18 cellular contexts compared by ENCODE assay signal in genomic region chr1:111225091-111225490, GRCh38. TPM values are rescaled to one million over a fixed set of nuclear protein-coding genes. Genes with fewer than 3 reads are reported as not detected.
DNase-seq lines count a peak whose midpoint lies in the region; ATAC-seq and TF ChIP-seq lines count a peak whose summit lies in the region.
"Had no signal": no experiment of that assay in that cellular context is flagged by ENCODE, and none has a peak within 500 bp of the region (broad histone marks: within the 10 kb centered on the region; RNA-seq: fewer than 3 reads in every experiment).

No MANE protein-coding gene starts in this region.

- no peak for DNase-seq in CD4-positive, CD25-positive, alpha-beta regulatory T cell
- DNase-seq in CD8-positive, alpha-beta memory T cell = no peak
- DNase-seq in activated CD8-positive, alpha-beta T cell treated with anti-CD3 and anti-CD28 coated beads for 36 hours = no peak
- DNase-seq in mesenchymal stem cell (no peak), GM03348 (ENCODE audit: low spot score) (no peak), neuronal stem cell (ENCODE audit: low spot score) (no peak)
- DNase-seq: activated CD4-positive, CD25-positive, alpha-beta regulatory T cell treated with anti-CD3 and anti-CD28 coated beads, Interleukin-2, amount 50 U/mL, for 72 hours; aorta; NCI-H2029 treated with DMSO at 0.1 percent for 48 hours; NCI-H526; posterior cingulate gyrus; stimulated activated CD4-positive, alpha-beta T cell treated with anti-CD3 and anti-CD28 coated beads, Interleukin-2, amount 100 ng/mL, for 24 hours; T-helper 9 cell had no signal

- H3K79me1 ChIP-seq in mesenchymal stem cell (replicated peaks; ENCODE audit: low read length, poor library complexity, severe bottlenecking) (no peaks in the 10 kb centered on the region), neuronal stem cell (ENCODE audit: low read depth, low read length) (no peaks in the 10 kb centered on the region)

- no peak overlapping the region for H3K23ac ChIP-seq in mesenchymal stem cell (ENCODE audit: low read length in 2 of 2)
- no peak overlapping the region for H3K23ac ChIP-seq in neuronal stem cell (ENCODE audit: low read depth, low read length, poor library complexity)

- no peaks in the 10 kb centered on the region for H3K36me3 Mint-ChIP-seq in CD4-positive, CD25-positive, alpha-beta regulatory T cell
- H3K36me3 Mint-ChIP-seq in CD8-positive, alpha-beta memory T cell = no peaks in the 10 kb centered on the region
- H3K36me3 Mint-ChIP-seq in activated CD8-positive, alpha-beta T cell treated with anti-CD3 and anti-CD28 coated beads for 36 hours (ENCODE audit: low read depth) = peaks cover 2% of the 10 kb centered on the region

- H3K27ac ChIP-seq in CD4-positive, CD25-positive, alpha-beta regulatory T cell (ENCODE audit: insufficient read depth, low read length, poor library complexity, severe bottlenecking) = peak overlapping the region; percentile 68
- H3K27ac ChIP-seq in CD8-positive, alpha-beta memory T cell (ENCODE audit: low read depth, low read length) = no peak overlapping the region
- H3K27ac ChIP-seq in mesenchymal stem cell (ENCODE audit: low read length, poor library complexity, severe bottlenecking) (no peak overlapping the region), neuronal stem cell (replicated peaks; ENCODE audit: low read length) (no peak overlapping the region)

- H2BK12ac ChIP-seq in mesenchymal stem cell (ENCODE audit: low read length in 2 of 2) (no peak overlapping the region), neuronal stem cell (ENCODE audit: low read length) (no peak overlapping the region)

- H3K9me3 Mint-ChIP-seq in CD4-positive, CD25-positive, alpha-beta regulatory T cell = peaks cover 0 to 2% (median 0%) of the 10 kb centered on the region in 7 donors
- peaks cover 0 to 2% (median 0%) of the 10 kb centered on the region in 5 donors for H3K9me3 Mint-ChIP-seq in CD8-positive, alpha-beta memory T cell
- H3K9me3 Mint-ChIP-seq in activated CD8-positive, alpha-beta T cell treated with anti-CD3 and anti-CD28 coated beads for 36 hours = no peaks in the 10 kb centered on the region

- no peak for TF ChIP-seq CTCF in activated CD8-positive, alpha-beta T cell treated with anti-CD3 and anti-CD28 coated beads for 36 hours (IDR thresholded peaks at IDR 0.05)

- no peaks in the 10 kb centered on the region for H3K36me3 ChIP-seq in CD4-positive, CD25-positive, alpha-beta regulatory T cell (ENCODE audit: control insufficient read depth, insufficient read depth, low read length)
- H3K36me3 ChIP-seq in CD8-positive, alpha-beta memory T cell (ENCODE audit: insufficient read depth, low read length) = no peaks in the 10 kb centered on the region
- H3K36me3 ChIP-seq in mesenchymal stem cell (ENCODE audit: control insufficient read depth in 1 of 2, insufficient read depth in 2 of 2, low read depth in 1 of 2, low read length in 2 of 2) (no peaks in the 10 kb centered on the region), neuronal stem cell (replicated peaks in 1 of 2; ENCODE audit: control insufficient read depth in 2 of 2, insufficient read depth in 2 of 2, low read length in 2 of 2) (no peaks in the 10 kb centered on the region)

- CTCF ChIA-PET in CD8-positive, alpha-beta memory T cell (lab: Charles Lee) = interaction anchor here (0.8 to 3.1 kb wide), 6 partner anchors 10 to 217 kb away, joined by 3 to 17 read pairs (median 3); no protein-coding TSS in a partner anchor
- CTCF ChIA-PET in activated CD8-positive, alpha-beta T cell treated with anti-CD3 and anti-CD28 coated beads for 36 hours (lab: Charles Lee) = interaction anchor here (1.0 to 10.3 kb wide), 4 partner anchors 10 to 175 kb away, joined by 3 to 109 read pairs (median 44); no protein-coding TSS in a partner anchor

- H4K91ac ChIP-seq in mesenchymal stem cell (ENCODE audit: low read length) = no peak overlapping the region
- H4K91ac ChIP-seq in neuronal stem cell (ENCODE audit: low read depth, low read length, poor library complexity) = no peak overlapping the region

- H3K14ac ChIP-seq in mesenchymal stem cell (ENCODE audit: low read length in 2 of 2) = no peak overlapping the region
- H3K14ac ChIP-seq in neuronal stem cell (ENCODE audit: low read length) = no peak overlapping the region

- peaks cover 85% of the 10 kb centered on the region for H3K4me1 ChIP-seq in CD4-positive, CD25-positive, alpha-beta regulatory T cell (ENCODE audit: control insufficient read depth, insufficient read depth, low read length, poor library complexity, severe bottlenecking)
- H3K4me1 ChIP-seq in CD8-positive, alpha-beta memory T cell (ENCODE audit: insufficient read depth, low read length) = peaks cover 94% of the 10 kb centered on the region
- H3K4me1 ChIP-seq in mesenchymal stem cell (ENCODE audit: control insufficient read depth, insufficient read depth, low read depth, low read length) (peaks cover 15% of the 10 kb centered on the region), neuronal stem cell (ENCODE audit: control insufficient read depth in 2 of 2, insufficient read depth in 1 of 2, low read depth in 1 of 2, low read length in 2 of 2) (peaks cover 5 to 8% of the 10 kb centered on the region in 2 donors)

- no peak overlapping the region for H3K4me2 ChIP-seq in mesenchymal stem cell (ENCODE audit: low read length, poor library complexity, severe bottlenecking)
- no peak overlapping the region for H3K4me2 ChIP-seq in neuronal stem cell (ENCODE audit: insufficient read depth, low read length, poor library complexity, severe bottlenecking)

- H2BK120ac ChIP-seq in mesenchymal stem cell (ENCODE audit: low read depth, low read length) (no peak overlapping the region), neuronal stem cell (ENCODE audit: low read depth, low read length) (no peak overlapping the region)

- H3K18ac ChIP-seq in mesenchymal stem cell (ENCODE audit: low read depth in 1 of 2, low read length in 2 of 2) (no peak overlapping the region), neuronal stem cell (ENCODE audit: low read length) (no peak overlapping the region)

- H2BK15ac ChIP-seq in mesenchymal stem cell (ENCODE audit: low read depth, poor library complexity, severe bottlenecking) (no peak overlapping the region), neuronal stem cell (ENCODE audit: low read length) (no peak overlapping the region)

- H3K4ac ChIP-seq in mesenchymal stem cell (ENCODE audit: low read depth in 1 of 2, low read length in 2 of 2) (no peak overlapping the region), neuronal stem cell (ENCODE audit: low read length) (no peak overlapping the region)

- no peaks in the 10 kb centered on the region for H3K27me3 ChIP-seq in CD4-positive, CD25-positive, alpha-beta regulatory T cell (ENCODE audit: control insufficient read depth, insufficient read depth, low read length)
- H3K27me3 ChIP-seq in CD8-positive, alpha-beta memory T cell (ENCODE audit: insufficient read depth, low read length, poor library complexity, severe bottlenecking) = no peaks in the 10 kb centered on the region
- peaks cover 0 to 5% of the 10 kb centered on the region in 2 experiments for H3K27me3 ChIP-seq in mesenchymal stem cell (ENCODE audit: control insufficient read depth in 1 of 2, insufficient read depth in 1 of 2, low read length in 2 of 2)
- H3K27me3 ChIP-seq in neuronal stem cell (ENCODE audit: control insufficient read depth in 3 of 3, insufficient read depth in 3 of 3, low read depth in 1 of 3, low read length in 3 of 3) = no peaks in the 10 kb centered on the region

- H3K4me3 ChIP-seq in CD4-positive, CD25-positive, alpha-beta regulatory T cell (ENCODE audit: low read depth, low read length) = peak overlapping the region; percentile 79
- peak overlapping the region; percentile 29 for H3K4me3 ChIP-seq in CD8-positive, alpha-beta memory T cell (ENCODE audit: low read length)
- no peak overlapping the region for H3K4me3 ChIP-seq in mesenchymal stem cell (ENCODE audit: insufficient read depth in 1 of 2, low read depth in 1 of 2, low read length in 2 of 2)
- no peak overlapping the region for H3K4me3 ChIP-seq in neuronal stem cell (ENCODE audit: low read length in 2 of 2)

- peaks cover 39 to 94% (median 72%) of the 10 kb centered on the region in 4 donors for H3K4me1 Mint-ChIP-seq in CD4-positive, CD25-positive, alpha-beta regulatory T cell
- H3K4me1 Mint-ChIP-seq in CD8-positive, alpha-beta memory T cell = peaks cover 85 to 93% (median 92%) of the 10 kb centered on the region in 3 donors
- H3K4me1 Mint-ChIP-seq in activated CD8-positive, alpha-beta T cell treated with anti-CD3 and anti-CD28 coated beads for 36 hours (ENCODE audit: low read depth) = peaks cover 85% of the 10 kb centered on the region

- H3K27ac Mint-ChIP-seq in CD4-positive, CD25-positive, alpha-beta regulatory T cell = peak overlapping the region; percentile 84 to 98 (median 96)
- peak overlapping the region; percentile 84 to 98 (median 94) for H3K27ac Mint-ChIP-seq in CD8-positive, alpha-beta memory T cell
- H3K27ac Mint-ChIP-seq in activated CD8-positive, alpha-beta T cell treated with anti-CD3 and anti-CD28 coated beads for 36 hours = peak overlapping the region; percentile 72

- H3K27me3 Mint-ChIP-seq in CD4-positive, CD25-positive, alpha-beta regulatory T cell = no peaks in the 10 kb centered on the region
- peaks cover 0 to 2% of the 10 kb centered on the region in 2 donors for H3K27me3 Mint-ChIP-seq in CD8-positive, alpha-beta memory T cell
- no peaks in the 10 kb centered on the region for H3K27me3 Mint-ChIP-seq in activated CD8-positive, alpha-beta T cell treated with anti-CD3 and anti-CD28 coated beads for 36 hours

- H2AFZ ChIP-seq in mesenchymal stem cell (ENCODE audit: low read depth, low read length) = no peak overlapping the region
- no peak overlapping the region for H2AFZ ChIP-seq in neuronal stem cell (ENCODE audit: low read length)

- ATAC-seq in CD4-positive, CD25-positive, alpha-beta regulatory T cell (ENCODE audit: low read depth in 2 of 2) = no peak
- ATAC-seq in activated CD8-positive, alpha-beta T cell treated with anti-CD3 and anti-CD28 coated beads for 36 hours = no peak
- ATAC-seq in GM18511 (IDR thresholded peaks at IDR 0.05; ENCODE audit: unreplicated experiment) = no peak
- ATAC-seq: HCT116 had no signal

- POLR2A ChIA-PET in CD8-positive, alpha-beta memory T cell (lab: Charles Lee) = interaction anchor here (0.8 to 1.3 kb wide), 3 partner anchors 9 to 27 kb away, joined by 3 to 4 read pairs (median 3); no protein-coding TSS in a partner anchor
- POLR2A ChIA-PET in activated CD8-positive, alpha-beta T cell treated with anti-CD3 and anti-CD28 coated beads for 36 hours (lab: Charles Lee) = interaction anchor here (0.9 to 1.9 kb wide), 2 partner anchors 26 to 28 kb away, joined by 3 to 10 read pairs; no protein-coding TSS in a partner anchor

- H2AK5ac ChIP-seq in mesenchymal stem cell (ENCODE audit: low read length, severe bottlenecking) = peak overlapping the region; percentile 35
- no peak overlapping the region for H2AK5ac ChIP-seq in neuronal stem cell (ENCODE audit: low read depth, low read length)

- H3K9ac ChIP-seq in mesenchymal stem cell (ENCODE audit: low read length) (no peak overlapping the region), neuronal stem cell (ENCODE audit: low read depth, low read length, poor library complexity) (no peak overlapping the region)

- peak overlapping the region; percentile 81 to 89 (median 84) for H3K4me3 Mint-ChIP-seq in CD4-positive, CD25-positive, alpha-beta regulatory T cell
- peak overlapping the region; percentile 66 to 87 (median 79) for H3K4me3 Mint-ChIP-seq in CD8-positive, alpha-beta memory T cell
- peak overlapping the region; percentile 58 for H3K4me3 Mint-ChIP-seq in activated CD8-positive, alpha-beta T cell treated with anti-CD3 and anti-CD28 coated beads for 36 hours

- no peak overlapping the region for H4K8ac ChIP-seq in mesenchymal stem cell (ENCODE audit: low read length)
- no peak overlapping the region for H4K8ac ChIP-seq in neuronal stem cell (ENCODE audit: low read depth, low read length)

- H2BK5ac ChIP-seq in mesenchymal stem cell (ENCODE audit: low read depth, low read length, poor library complexity, severe bottlenecking) (no peak overlapping the region), neuronal stem cell (ENCODE audit: low read length) (no peak overlapping the region)

- intact Hi-C loops in activated CD8-positive, alpha-beta T cell treated with anti-CD3 and anti-CD28 coated beads for 36 hours (cut with micrococcal nuclease) = loop anchor here (5.0 kb wide), 1 partner anchor 33 kb away; no protein-coding TSS in a partner anchor

- H3K9me3 ChIP-seq in CD4-positive, CD25-positive, alpha-beta regulatory T cell (ENCODE audit: control insufficient read depth in 2 of 2, low read length in 2 of 2) = no peaks in the 10 kb centered on the region
- no peaks in the 10 kb centered on the region for H3K9me3 ChIP-seq in CD8-positive, alpha-beta memory T cell (ENCODE audit: low read length)
- H3K9me3 ChIP-seq in mesenchymal stem cell (ENCODE audit: control insufficient read depth, low read length) (no peaks in the 10 kb centered on the region), neuronal stem cell (replicated peaks in 1 of 2; ENCODE audit: control insufficient read depth in 2 of 2, insufficient read depth in 1 of 2, low read depth in 1 of 2, low read length in 2 of 2) (no peaks in the 10 kb centered on the region)

RNA-seq across cellular contexts. Expression of gene CHI3L2, which starts 2.4 kb away (rescaled TPM):
- 5.0 TPM for total RNA-seq in CD4-positive, CD25-positive, alpha-beta regulatory T cell
- 10 to 100 TPM in 2 of 4 donors, 1 to 10 TPM in 2; 7.6 to 15.8 (median 12.5) TPM for polyA plus RNA-seq in CD4-positive, CD25-positive, alpha-beta regulatory T cell
- total RNA-seq in CD8-positive, alpha-beta memory T cell = 1 to 10 TPM; 1.6 to 1.9 TPM
- polyA plus RNA-seq in CD8-positive, alpha-beta memory T cell = 20.8 TPM
- total RNA-seq in activated CD8-positive, alpha-beta T cell treated with anti-CD3 and anti-CD28 coated beads for 36 hours = 10 to 100 TPM in 1 of 2 experiments, 1 to 10 TPM in 1; 9.2 to 10.4 TPM
- polyA plus RNA-seq in mesenchymal stem cell (2013, experiment 1 of 2) = not detected
- not detected for polyA plus RNA-seq in mesenchymal stem cell (2013, experiment 2 of 2)
- not detected for polyA plus RNA-seq in neuronal stem cell (2013, experiment 1 of 2)
- 0.04 TPM for polyA plus RNA-seq in neuronal stem cell (2013, experiment 2 of 2)
- total RNA-seq: chondrocyte, G401, lung microvascular endothelial cell had no signal

RNA-seq across cellular contexts. Expression of gene DENND2D, which starts 24.6 kb away (rescaled TPM):
- 83.8 TPM for total RNA-seq in CD4-positive, CD25-positive, alpha-beta regulatory T cell
- 100 to 1,000 TPM in 3 of 4 donors, 10 to 100 TPM in 1; 85.6 to 196 (median 119) TPM for polyA plus RNA-seq in CD4-positive, CD25-positive, alpha-beta regulatory T cell
- total RNA-seq in CD8-positive, alpha-beta memory T cell = 100 to 1,000 TPM; 185 to 196 TPM
- polyA plus RNA-seq in CD8-positive, alpha-beta memory T cell = 258 TPM
- 100 to 1,000 TPM; 201 to 208 TPM for total RNA-seq in activated CD8-positive, alpha-beta T cell treated with anti-CD3 and anti-CD28 coated beads for 36 hours
- polyA plus RNA-seq in mesenchymal stem cell (2013, experiment 1 of 2) = 0.95 TPM
- 0.85 TPM for polyA plus RNA-seq in mesenchymal stem cell (2013, experiment 2 of 2)
- polyA plus RNA-seq in neuronal stem cell (2013, experiment 1 of 2) = 0.32 TPM
- 0.19 TPM for polyA plus RNA-seq in neuronal stem cell (2013, experiment 2 of 2)
- total RNA-seq: G401 had no signal

Comparison
In these comparisons a context has a peak if more than half of its experiments do, and no peak if none do; other contexts are left out.
1. H3K4me3 ChIP-seq: peak in CD4-positive, CD25-positive, alpha-beta regulatory T cell (single experiment) and CD8-positive, alpha-beta memory T cell (single experiment); none in mesenchymal stem cell (0 of 2) and neuronal stem cell (0 of 2).
2. Peak in every context shown above with its lines, with median percentiles within 50 percentile points of each other: H3K27ac Mint-ChIP-seq and H3K4me3 Mint-ChIP-seq.